ENCODE assay signal across 8 cellular contexts in genomic region chr1:8876099-8876496, GRCh38. TPM values are rescaled to one million over a fixed set of nuclear protein-coding genes. Genes with fewer than 3 reads are reported as not detected.
DNase-seq lines count a peak whose midpoint lies in the region; ATAC-seq and TF ChIP-seq lines count a peak whose summit lies in the region.

No MANE protein-coding gene starts in this region.

- no peaks in the 10 kb centered on the region for H3K27me3 Mint-ChIP-seq in CD4-positive, alpha-beta memory T cell
- H3K27me3 Mint-ChIP-seq in central memory CD8-positive, alpha-beta T cell: no peaks in the 10 kb centered on the region
- H3K27me3 Mint-ChIP-seq in natural killer cell treated with Interleukin-12 subunit alpha and Interleukin-12 subunit beta and Interleukin-15 and Interleukin-18, amount 100 ng/mL, for 72 hours: no peaks in the 10 kb centered on the region

- no peaks in the 10 kb centered on the region for H3K9me2 ChIP-seq in Loucy (replicated peaks; ENCODE audit: low read depth, low read length)

- intact Hi-C loops in CD4-positive, alpha-beta memory T cell (cut with micrococcal nuclease): loop anchor here (2.0 to 5.0 kb wide), 2 partner anchors 71 to 551 kb away; no protein-coding TSS in a partner anchor

- DNase-seq in CD4-positive, alpha-beta memory T cell: no peak
- DNase-seq in central memory CD8-positive, alpha-beta T cell (ENCODE audit: low spot score in 2 of 2): no peak
- DNase-seq in natural killer cell treated with Interleukin-12 subunit alpha and Interleukin-12 subunit beta and Interleukin-15 and Interleukin-18, amount 100 ng/mL, for 72 hours (ENCODE audit: low spot score): no peak
- DNase-seq in germinal center (ENCODE audit: low spot score): no peak
- no peak for DNase-seq in iPS-NIHi11 (ENCODE audit: low spot score)

- no peaks in the 10 kb centered on the region for H3K27me3 ChIP-seq in CD4-positive, alpha-beta memory T cell (ENCODE audit: insufficient read depth, low read length)
- H3K27me3 ChIP-seq in Loucy (ENCODE audit: insufficient read depth, low read length, poor library complexity, severe bottlenecking): peaks cover 16% of the 10 kb centered on the region

- H3K4me1 Mint-ChIP-seq in CD4-positive, alpha-beta memory T cell: peaks cover 40 to 85% (median 55%) of the 10 kb centered on the region in 4 donors
- peaks cover 50% of the 10 kb centered on the region for H3K4me1 Mint-ChIP-seq in central memory CD8-positive, alpha-beta T cell
- H3K4me1 Mint-ChIP-seq in natural killer cell treated with Interleukin-12 subunit alpha and Interleukin-12 subunit beta and Interleukin-15 and Interleukin-18, amount 100 ng/mL, for 72 hours (ENCODE audit: low read depth in 2 of 2): peaks cover 44 to 52% of the 10 kb centered on the region in 2 donors

- H3K27ac ChIP-seq in CD4-positive, alpha-beta memory T cell (ENCODE audit: low read depth, low read length): peak overlapping the region; percentile 89

- H3K79me2 ChIP-seq in Loucy (ENCODE audit: insufficient read depth, low read length): peaks cover 88% of the 10 kb centered on the region

- H3K4me2 ChIP-seq in Loucy (ENCODE audit: low read depth, low read length, poor library complexity, severe bottlenecking): peak overlapping the region; percentile 87

- H3K4me1 ChIP-seq in CD4-positive, alpha-beta memory T cell (ENCODE audit: insufficient read depth, low read length): peaks cover 68% of the 10 kb centered on the region
- H3K4me1 ChIP-seq in Loucy (ENCODE audit: insufficient read depth, low read length, poor library complexity, severe bottlenecking): peaks cover 56% of the 10 kb centered on the region

- ATAC-seq in central memory CD8-positive, alpha-beta T cell (replicated peaks; ENCODE audit: extremely low read depth, poor library complexity, severe bottlenecking): no peak
- no peak for ATAC-seq in natural killer cell treated with Interleukin-12 subunit alpha and Interleukin-12 subunit beta and Interleukin-15 and Interleukin-18, amount 100 ng/mL, for 72 hours
- ATAC-seq in GM19395 (IDR thresholded peaks at IDR 0.05; ENCODE audit: unreplicated experiment) (no peak), GM18867 (IDR thresholded peaks at IDR 0.05; ENCODE audit: unreplicated experiment) (no peak)

- H2AFZ ChIP-seq in Loucy (ENCODE audit: low read length): no peak overlapping the region

- POLR2A ChIA-PET in CD4-positive, alpha-beta memory T cell (lab: Charles Lee; ENCODE audit: partially characterized antibody): interaction anchor here (0.6 to 4.0 kb wide), 4 partner anchors 9 to 358 kb away, joined by 3 to 47 read pairs (median 16); no protein-coding TSS in a partner anchor

- no peaks in the 10 kb centered on the region for H3K9me3 ChIP-seq in CD4-positive, alpha-beta memory T cell (ENCODE audit: control insufficient read depth in 1 of 2, low read length in 2 of 2)
- H3K9me3 ChIP-seq in Loucy (ENCODE audit: insufficient read depth, low read depth, low read length): no peaks in the 10 kb centered on the region

- peaks cover 29% of the 10 kb centered on the region for H3K36me3 ChIP-seq in CD4-positive, alpha-beta memory T cell (ENCODE audit: insufficient read depth, low read length)
- peaks cover 62% of the 10 kb centered on the region for H3K36me3 ChIP-seq in Loucy (ENCODE audit: insufficient read depth, low read length)

- H3K9ac ChIP-seq in Loucy (ENCODE audit: low read depth, low read length, poor library complexity, severe bottlenecking): peak overlapping the region; percentile 99

- CTCF ChIA-PET in CD4-positive, alpha-beta memory T cell (lab: Charles Lee; ENCODE audit: partially characterized antibody): interaction anchor here (1.4 to 8.4 kb wide), 3 partner anchors 12 to 26 kb away, joined by 4 to 118 read pairs (median 4); no protein-coding TSS in a partner anchor

- H4K20me1 ChIP-seq in Loucy (ENCODE audit: insufficient read depth, low read length, poor library complexity, severe bottlenecking): peaks cover 69% of the 10 kb centered on the region

- H3K4me3 Mint-ChIP-seq in CD4-positive, alpha-beta memory T cell: peak overlapping the region; percentile 93 to 97 (median 95)
- peak overlapping the region; percentile 82 for H3K4me3 Mint-ChIP-seq in central memory CD8-positive, alpha-beta T cell
- peak overlapping the region; percentile 86 for H3K4me3 Mint-ChIP-seq in natural killer cell treated with Interleukin-12 subunit alpha and Interleukin-12 subunit beta and Interleukin-15 and Interleukin-18, amount 100 ng/mL, for 72 hours

- peak overlapping the region in 1 of 2 donors; percentile 94 for H3K4me3 ChIP-seq in CD4-positive, alpha-beta memory T cell (ENCODE audit: low read length in 2 of 2)
- H3K4me3 ChIP-seq in Loucy (ENCODE audit: low read length, poor library complexity, severe bottlenecking): peak overlapping the region; percentile 89

- H3K27ac Mint-ChIP-seq in CD4-positive, alpha-beta memory T cell: peak overlapping the region; percentile 91 to 98 (median 96)
- H3K27ac Mint-ChIP-seq in central memory CD8-positive, alpha-beta T cell (ENCODE audit: low read depth): peak overlapping the region; percentile 91
- peak overlapping the region; percentile 92 to 97 for H3K27ac Mint-ChIP-seq in natural killer cell treated with Interleukin-12 subunit alpha and Interleukin-12 subunit beta and Interleukin-15 and Interleukin-18, amount 100 ng/mL, for 72 hours

- H3K9me3 Mint-ChIP-seq in CD4-positive, alpha-beta memory T cell: no peaks in the 10 kb centered on the region
- H3K9me3 Mint-ChIP-seq in central memory CD8-positive, alpha-beta T cell: no peaks in the 10 kb centered on the region
- no peaks in the 10 kb centered on the region for H3K9me3 Mint-ChIP-seq in natural killer cell treated with Interleukin-12 subunit alpha and Interleukin-12 subunit beta and Interleukin-15 and Interleukin-18, amount 100 ng/mL, for 72 hours

- TF ChIP-seq CTCF in Loucy (conservative IDR thresholded peaks at IDR 0.05; ENCODE audit: low read length): no peak

- H3K36me3 Mint-ChIP-seq in CD4-positive, alpha-beta memory T cell: peaks cover 34 to 65% of the 10 kb centered on the region in 2 donors
- H3K36me3 Mint-ChIP-seq in central memory CD8-positive, alpha-beta T cell (ENCODE audit: insufficient read depth): peaks cover 51% of the 10 kb centered on the region
- peaks cover 31% of the 10 kb centered on the region for H3K36me3 Mint-ChIP-seq in natural killer cell treated with Interleukin-12 subunit alpha and Interleukin-12 subunit beta and Interleukin-15 and Interleukin-18, amount 100 ng/mL, for 72 hours

- peaks cover 7% of the 10 kb centered on the region; the same call in 1 of the 2 replicates for H3F3A ChIP-seq in Loucy (ENCODE audit: low read depth)

RNA-seq across cellular contexts. Expression of gene ENO1, which starts 2.4 kb away (rescaled TPM):
- 100 to 1,000 TPM; 291 to 305 TPM for total RNA-seq in CD4-positive, alpha-beta memory T cell
- 1,000 to 10,000 TPM; 1,071 to 1,157 TPM for polyA plus RNA-seq in CD4-positive, alpha-beta memory T cell
- total RNA-seq in natural killer cell treated with Interleukin-12 subunit alpha and Interleukin-12 subunit beta and Interleukin-15 and Interleukin-18, amount 100 ng/mL, for 72 hours: 1,000 to 10,000 TPM; 2,254 to 2,801 TPM

RNA-seq across cellular contexts. Expression of gene RERE, which starts 58.7 kb away (rescaled TPM):
- 100 to 1,000 TPM; 104 to 117 TPM for total RNA-seq in CD4-positive, alpha-beta memory T cell
- polyA plus RNA-seq in CD4-positive, alpha-beta memory T cell: 10 to 100 TPM in 1 of 2 donors, under 1 TPM in 1; 0.38 to 17.1 TPM
- 10 to 100 TPM; 38.2 to 72.4 TPM for total RNA-seq in natural killer cell treated with Interleukin-12 subunit alpha and Interleukin-12 subunit beta and Interleukin-15 and Interleukin-18, amount 100 ng/mL, for 72 hours

Comparison
In these comparisons a context has a peak if more than half of its experiments do, and no peak if none do; other contexts are left out.
1. RNA of gene ENO1, which starts 2.4 kb away (total RNA-seq): 2,254 to 2,801 TPM in natural killer cell treated with Interleukin-12 subunit alpha and Interleukin-12 subunit beta and Interleukin-15 and Interleukin-18, amount 100 ng/mL, for 72 hours; 291 to 305 TPM in CD4-positive, alpha-beta memory T cell; every median in the first group is over 4 times any median in the second.
2. Peak in every context shown above with its lines, with median percentiles within 50 percentile points of each other: H3K27ac Mint-ChIP-seq and H3K4me3 Mint-ChIP-seq.